11 cellular contexts compared by ENCODE assay signal in the genomic region with DNA sequence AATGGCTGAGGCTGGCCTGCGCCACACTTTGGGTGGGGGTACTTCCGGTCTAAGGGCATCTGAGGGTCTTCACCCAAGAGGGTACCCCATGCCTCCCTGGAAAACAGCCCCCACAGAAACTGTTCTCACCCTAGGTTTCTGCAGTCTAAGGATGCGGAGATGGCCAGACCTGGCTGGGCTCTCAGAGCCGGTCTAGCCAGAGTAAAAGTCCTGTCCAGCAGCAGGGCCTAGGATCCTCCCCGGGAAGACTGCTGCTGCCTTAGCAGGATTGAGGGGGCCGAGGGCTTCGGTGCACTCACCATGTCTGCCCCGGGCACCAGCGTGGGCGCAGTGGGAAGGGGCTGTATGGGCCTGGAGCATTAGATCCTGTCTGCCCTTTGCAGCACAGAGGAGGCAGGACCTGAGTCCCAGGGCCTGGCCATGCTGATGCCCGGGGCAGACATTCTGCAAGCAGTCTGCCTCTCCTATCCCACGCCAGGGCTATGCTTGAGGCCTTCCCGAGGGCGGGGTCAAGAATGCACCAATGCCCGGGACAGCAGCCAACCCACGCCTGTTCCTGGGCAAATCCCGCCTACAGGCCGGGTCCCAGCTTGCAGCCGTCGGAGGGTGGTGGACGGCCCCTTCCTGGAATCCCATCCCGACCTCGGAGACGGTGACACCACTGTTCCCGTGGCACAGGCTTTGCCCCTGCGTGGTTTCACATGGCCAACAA. TPM values are rescaled to one million over a fixed set of nuclear protein-coding genes. Genes with fewer than 3 reads are reported as not detected.
DNase-seq lines count a peak whose midpoint lies in the region; ATAC-seq and TF ChIP-seq lines count a peak whose summit lies in the region.
"Had no signal": no experiment of that assay in that cellular context is flagged by ENCODE, and none has a peak within 500 bp of the region (broad histone marks: within the 10 kb centered on the region; RNA-seq: fewer than 3 reads in every experiment).

No MANE protein-coding gene starts in this region.

- H3K4me1 Mint-ChIP-seq in progenitor cell of endocrine pancreas (ENCODE audit: low read depth) (peaks cover 6% of the 10 kb centered on the region), endothelial cell (ENCODE audit: unreplicated experiment) (peaks cover 11% of the 10 kb centered on the region)

- no peak for TF ChIP-seq POLR2A in esophagus muscularis mucosa (IDR thresholded peaks at IDR 0.05; ENCODE audit: low read depth)

- POLR2A ChIA-PET in SK-N-SH (lab: Yijun Ruan, JAX), result no interaction called here

- H3K9me3 ChIP-seq in SK-N-SH (no peaks in the 10 kb centered on the region), esophagus muscularis mucosa (no peaks in the 10 kb centered on the region), mucosa of descending colon (no peaks in the 10 kb centered on the region)

- no peak for DNase-seq in SK-N-SH
- DNase-seq in esophagus muscularis mucosa (ENCODE audit: extremely low spot score), result peak; percentile 93
- peak; percentile 78 to 83 (median 82) for DNase-seq in mucosa of descending colon
- DNase-seq in NCI-H2171 treated with DMSO at 0.1 percent for 48 hours (lab: John Stamatoyannopoulos, UW), result no peak
- DNase-seq in progenitor cell of endocrine pancreas (ENCODE audit: low spot score, unreplicated experiment), result no peak
- no peak for DNase-seq in activated CD8-positive, alpha-beta memory T cell treated with anti-CD3 and anti-CD28 coated beads for 24 hours
- no peak for DNase-seq in endothelial cell (ENCODE audit: low spot score)
- DNase-seq: anterior cingulate cortex; stimulated activated naive CD4-positive, alpha-beta T cell had no signal

- intact Hi-C loops in esophagus muscularis mucosa (cut with DNase I) (no loop called here), mucosa of descending colon (cut with DNase I, micrococcal nuclease) (no loop called here)

- no peak overlapping the region for H3K4me3 Mint-ChIP-seq in progenitor cell of endocrine pancreas (ENCODE audit: low read depth)
- no peak overlapping the region for H3K4me3 Mint-ChIP-seq in endothelial cell (ENCODE audit: unreplicated experiment)
- H3K4me3 Mint-ChIP-seq: T-helper 1 cell treated with Interleukin-12 subunit alpha and Interleukin-12 subunit beta and Interleukin-4 antibody, amounts not matched to agents 30 μg/mL and 1 μg/mL, for 36 hours had no signal

- no peaks in the 10 kb centered on the region for H3K36me3 ChIP-seq in SK-N-SH (replicated peaks in 1 of 2; ENCODE audit: control insufficient read depth in 1 of 2, insufficient read depth in 2 of 2, low read length in 1 of 2)
- no peaks in the 10 kb centered on the region for H3K36me3 ChIP-seq in esophagus muscularis mucosa
- H3K36me3 ChIP-seq in mucosa of descending colon (ENCODE audit: low read depth), result no peaks in the 10 kb centered on the region

- WGBS in SK-N-SH (ENCODE audit: low lambda C conversion rate), result 45% methylated on average over 14 of the region's 26 CpGs
- WGBS in esophagus muscularis mucosa, result 63% methylated on average over 4 of the region's 26 CpGs

- H3K27ac ChIP-seq in SK-N-SH (ENCODE audit: low read depth in 2 of 2, low read length in 1 of 2), result no peak overlapping the region
- H3K27ac ChIP-seq in esophagus muscularis mucosa (replicated peaks in 1 of 4), result peak overlapping the region in 3 of 4 donors; percentile 53 to 71 (median 60)

- H3F3A ChIP-seq in SK-N-SH (replicated peaks; ENCODE audit: insufficient read depth), result no peaks in the 10 kb centered on the region

- no peak overlapping the region for H3K27ac Mint-ChIP-seq in progenitor cell of endocrine pancreas
- no peak overlapping the region for H3K27ac Mint-ChIP-seq in endothelial cell (ENCODE audit: unreplicated experiment)
- H3K27ac Mint-ChIP-seq: T-helper 1 cell treated with Interleukin-12 subunit alpha and Interleukin-12 subunit beta and Interleukin-4 antibody, amounts not matched to agents 30 μg/mL and 1 μg/mL, for 36 hours had no signal

- no peak for TF ChIP-seq RAD21 in SK-N-SH (IDR thresholded peaks at IDR 0.05; ENCODE audit: low read length)

- H3K27me3 Mint-ChIP-seq in progenitor cell of endocrine pancreas (peaks cover 3% of the 10 kb centered on the region), endothelial cell (ENCODE audit: unreplicated experiment) (no peaks in the 10 kb centered on the region)

- H3K4me1 ChIP-seq in SK-N-SH (ENCODE audit: control insufficient read depth in 1 of 2, insufficient read depth in 2 of 2, low read depth in 1 of 2, low read length in 1 of 2), result peaks cover 18 to 35% of the 10 kb centered on the region in 2 experiments; a peak in 3 of 4 replicates
- H3K4me1 ChIP-seq in esophagus muscularis mucosa, result peaks cover 47 to 58% (median 55%) of the 10 kb centered on the region in 4 donors
- peaks cover 23% of the 10 kb centered on the region for H3K4me1 ChIP-seq in mucosa of descending colon (ENCODE audit: low read depth)

- no peak for TF ChIP-seq EP300 in SK-N-SH (IDR thresholded peaks at IDR 0.05; ENCODE audit: borderline replicate concordance in 1 of 2, low read depth in 1 of 2, low read length in 1 of 2)
- TF ChIP-seq EP300 in esophagus muscularis mucosa (IDR thresholded peaks at IDR 0.05), result no peak

- TF ChIP-seq CTCF in SK-N-SH (IDR thresholded peaks at IDR 0.05) (no peak), esophagus muscularis mucosa (IDR thresholded peaks at IDR 0.05) (no peak), mucosa of descending colon (IDR thresholded peaks at IDR 0.05) (no peak), progenitor cell of endocrine pancreas (IDR thresholded peaks at IDR 0.05; ENCODE audit: unreplicated experiment) (no peak), endothelial cell (IDR thresholded peaks at IDR 0.05; ENCODE audit: unreplicated experiment) (no peak)

- H3K9me3 Mint-ChIP-seq in progenitor cell of endocrine pancreas (ENCODE audit: low read depth) (no peaks in the 10 kb centered on the region), endothelial cell (ENCODE audit: unreplicated experiment) (no peaks in the 10 kb centered on the region)
- H3K9me3 Mint-ChIP-seq: T-helper 1 cell treated with Interleukin-12 subunit alpha and Interleukin-12 subunit beta and Interleukin-4 antibody, amounts not matched to agents 30 μg/mL and 1 μg/mL, for 36 hours had no signal

- H3K4me3 ChIP-seq in SK-N-SH (ENCODE audit: low read depth in 2 of 2, low read length in 1 of 2) (no peak overlapping the region), esophagus muscularis mucosa (peak overlapping the region in 3 of 4 donors; percentile 0 to 14 (median 7)), mucosa of descending colon (no peak overlapping the region)

- no peaks in the 10 kb centered on the region for H4K20me1 ChIP-seq in SK-N-SH (ENCODE audit: insufficient read depth)

- no peaks in the 10 kb centered on the region for H3K79me2 ChIP-seq in SK-N-SH (ENCODE audit: insufficient read depth)

- H3K4me2 ChIP-seq in SK-N-SH, result no peak overlapping the region

- H3K9ac ChIP-seq in SK-N-SH, result no peak overlapping the region

- ATAC-seq in SK-N-SH treated with all-trans-retinoic acid at 6 μM for 48 hours (peak; percentile 27), mucosa of descending colon (peak; percentile 65)

- H2AFZ ChIP-seq in SK-N-SH (ENCODE audit: low read depth), result no peak overlapping the region

- H3K9me2 ChIP-seq in SK-N-SH, result no peaks in the 10 kb centered on the region

- H3K36me3 Mint-ChIP-seq in progenitor cell of endocrine pancreas (ENCODE audit: insufficient read depth) (no peaks in the 10 kb centered on the region), endothelial cell (ENCODE audit: low read depth, unreplicated experiment) (peaks cover 5% of the 10 kb centered on the region)

- CTCF ChIA-PET in SK-N-SH (lab: Yijun Ruan, JAX), result interaction anchor here (1.0 kb wide), 2 partner anchors 22 to 294 kb away, joined by 3 read pairs; no protein-coding TSS in a partner anchor

- H3K27me3 ChIP-seq in SK-N-SH (ENCODE audit: insufficient read depth) (peaks cover 17% of the 10 kb centered on the region), esophagus muscularis mucosa (peaks cover 0 to 78% (median 0%) of the 10 kb centered on the region in 4 donors)

TF ChIP-seq in SK-N-SH, 30 proteins besides CTCF, POLR2A, EP300 and RAD21 (continues in another document):
- TF ChIP-seq GABPA (IDR thresholded peaks at IDR 0.05; ENCODE audit: low read depth) (no peak), SIN3A (IDR thresholded peaks at IDR 0.05; ENCODE audit: borderline replicate concordance, low read depth, low read length) (no peak), GATA2 (CRISPR knock-in tag; IDR thresholded peaks at IDR 0.05) (no peak), NRF1 (IDR thresholded peaks at IDR 0.05; ENCODE audit: low read depth, low read length) (no peak)
- TF ChIP-seq, protein P1, sequence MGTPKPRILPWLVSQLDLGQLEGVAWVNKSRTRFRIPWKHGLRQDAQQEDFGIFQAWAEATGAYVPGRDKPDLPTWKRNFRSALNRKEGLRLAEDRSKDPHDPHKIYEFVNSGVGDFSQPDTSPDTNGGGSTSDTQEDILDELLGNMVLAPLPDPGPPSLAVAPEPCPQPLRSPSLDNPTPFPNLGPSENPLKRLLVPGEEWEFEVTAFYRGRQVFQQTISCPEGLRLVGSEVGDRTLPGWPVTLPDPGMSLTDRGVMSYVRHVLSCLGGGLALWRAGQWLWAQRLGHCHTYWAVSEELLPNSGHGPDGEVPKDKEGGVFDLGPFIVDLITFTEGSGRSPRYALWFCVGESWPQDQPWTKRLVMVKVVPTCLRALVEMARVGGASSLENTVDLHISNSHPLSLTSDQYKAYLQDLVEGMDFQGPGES (IDR thresholded peaks at IDR 0.05; ENCODE audit: low read depth, low read length), result no peak

RNA-seq across cellular contexts. Expression of a gene that starts 54.7 kb away (rescaled TPM):
- not detected in 2 replicates for polyA plus RNA-seq in SK-N-SH (2012; rRNA removed)
- not detected in 2 replicates for polyA plus RNA-seq in SK-N-SH (2012; cell fraction: cytosol; rRNA removed)
- polyA plus RNA-seq in SK-N-SH (2012; cell fraction: nucleus; rRNA removed), result not detected in 2 replicates
- total RNA-seq in esophagus muscularis mucosa (10 to 100 TPM in 1 of 4 donors, 1 to 10 TPM in 3; 2.0 to 10.4 (median 3.5) TPM), mucosa of descending colon (10 to 100 TPM in 1 of 3 donors, 1 to 10 TPM in 2; 6.9 to 12.8 (median 8.4) TPM), progenitor cell of endocrine pancreas (12.5 and 12.9 TPM in 2 replicates), endothelial cell (ENCODE audit: unreplicated experiment) (1.6 TPM)

RNA-seq across cellular contexts. Expression of a gene that starts 55.8 kb away (rescaled TPM):
- not detected in 2 replicates for polyA plus RNA-seq in SK-N-SH (2012; rRNA removed)
- not detected in 2 replicates for polyA plus RNA-seq in SK-N-SH (2012; cell fraction: cytosol; rRNA removed)
- polyA plus RNA-seq in SK-N-SH (2012; cell fraction: nucleus; rRNA removed), result not detected in 2 replicates
- not detected for total RNA-seq in esophagus muscularis mucosa
- not detected for total RNA-seq in mucosa of descending colon
- total RNA-seq in progenitor cell of endocrine pancreas, result 0.46 TPM in 1 of 2 replicates, not detected in the other
- not detected for total RNA-seq in endothelial cell (ENCODE audit: unreplicated experiment)

Comparison
In these comparisons a context has a peak if more than half of its experiments do, and no peak if none do; other contexts are left out.
1. DNase-seq: peak in esophagus muscularis mucosa (single experiment) and mucosa of descending colon (3 of 3); none in SK-N-SH (single experiment), NCI-H2171 treated with DMSO at 0.1 percent for 48 hours (single experiment), progenitor cell of endocrine pancreas (single experiment), activated CD8-positive, alpha-beta memory T cell treated with anti-CD3 and anti-CD28 coated beads for 24 hours (single experiment) and endothelial cell (single experiment).
2. H3K27ac ChIP-seq: peak in esophagus muscularis mucosa (3 of 4); none in SK-N-SH (0 of 2).
3. H3K4me3 ChIP-seq: peak in esophagus muscularis mucosa (3 of 4); none in SK-N-SH (0 of 2) and mucosa of descending colon (single experiment).